In the genomic region with DNA sequence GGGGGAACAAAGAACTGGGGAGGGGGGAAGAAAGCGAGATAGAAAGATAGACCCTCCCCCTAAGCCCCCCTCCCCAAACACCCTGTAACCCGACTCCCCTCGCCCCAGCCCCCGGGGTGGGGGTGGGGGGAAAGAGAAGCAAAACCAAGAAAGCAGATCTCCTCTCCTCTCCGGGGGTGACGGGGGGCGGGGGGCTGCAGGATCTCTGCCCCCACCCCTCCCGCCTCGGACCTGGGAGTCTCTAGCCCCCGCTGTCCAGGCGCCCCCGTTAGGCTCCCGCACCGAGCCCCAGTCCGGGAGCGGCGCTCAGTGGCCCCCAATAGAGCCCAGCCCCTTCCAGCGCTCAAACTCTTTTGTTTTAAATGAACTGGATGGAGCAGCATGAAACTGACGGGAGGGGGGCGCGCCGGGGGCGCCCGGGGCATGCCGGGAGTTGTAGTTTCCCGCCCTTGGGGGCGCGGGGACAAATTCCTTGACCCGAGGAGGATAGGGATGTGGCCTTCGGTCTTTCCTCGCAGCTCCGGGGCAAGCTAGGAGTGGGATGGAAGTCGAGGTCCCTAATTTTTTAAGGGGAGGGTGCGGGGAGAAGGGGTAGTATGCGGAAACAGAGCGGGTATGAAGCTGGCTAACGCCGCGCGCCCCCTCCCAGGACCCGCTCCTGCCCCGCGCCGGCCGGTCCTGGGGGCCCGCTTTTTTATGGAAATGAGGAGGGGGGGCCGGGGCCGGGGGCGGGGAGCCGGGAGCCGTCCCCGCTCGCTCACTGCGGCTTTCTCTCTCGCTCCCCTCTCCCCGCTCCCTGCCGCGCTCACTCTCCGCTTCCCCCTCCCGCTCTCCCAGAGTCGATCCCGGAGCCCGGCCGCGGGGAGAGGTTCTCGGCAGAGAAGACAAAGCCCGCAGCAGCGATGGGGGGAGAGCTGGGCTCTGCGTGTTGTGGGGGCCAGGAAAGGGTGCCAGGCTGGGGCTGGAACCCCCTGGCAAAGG, we compare ENCODE assay signal across 1 cellular context.
TF ChIP-seq lines count a peak whose summit lies in the region.

MEX3A (minus strand) TSS at position 355 of the 981 bp plus-strand sequence. CDS start 467 bp downstream, outside the sequence.

TF ChIP-seq in endothelial cell of umbilical vein, 7 proteins besides CTCF, POLR2A, EP300 and RAD21 (continued from another document):
- TF ChIP-seq POLR2AphosphoS5 (IDR thresholded peaks at IDR 0.05; ENCODE audit: insufficient read depth, low read depth, low read length) (peak; percentile 50), EZH2 (IDR thresholded peaks at IDR 0.05; ENCODE audit: borderline replicate concordance, low read depth, low read length, severe bottlenecking) (no peak)
